Comparison of ENCODE assay signal across 20 cellular contexts in genomic region chr4:5772528-5773270, GRCh38.
DNase-seq lines count a peak whose midpoint lies in the region; ATAC-seq and TF ChIP-seq lines count a peak whose summit lies in the region.
"Had no signal": no experiment of that assay in that cellular context is flagged by ENCODE, and none has a peak within 500 bp of the region (broad histone marks: within the 10 kb centered on the region; RNA-seq: fewer than 3 reads in every experiment).

No MANE protein-coding gene starts in this region.

- H3K9me3 ChIP-seq in right atrium auricular region = peaks cover 0 to 15% of the 10 kb centered on the region in 2 donors
- peaks cover 13% of the 10 kb centered on the region for H3K9me3 ChIP-seq in neural cell (ENCODE audit: low read length)
- no peaks in the 10 kb centered on the region for H3K9me3 ChIP-seq in gastrocnemius medialis
- H3K9me3 ChIP-seq: prostate gland, thyroid gland had no signal

- ATAC-seq in Right ventricle myocardium inferior (no peak), gastrocnemius medialis (no peak), GM19467 (IDR thresholded peaks at IDR 0.05; ENCODE audit: unreplicated experiment) (no peak)
- ATAC-seq: activated T-cell treated with anti-CD3 and anti-CD28 coated beads, Interleukin-2, amount 50 U/mL, for 4 hours; body of pancreas; HepG2 had no signal

- H3K9ac ChIP-seq in neural cell (ENCODE audit: low read length) = peak overlapping the region; percentile 59

- H3K79me2 ChIP-seq in neural cell (replicated peaks; ENCODE audit: insufficient read depth, low read length) = no peaks in the 10 kb centered on the region

- DNase-seq in right atrium auricular region (ENCODE audit: low spot score) (peak; percentile 38), Right ventricle myocardium inferior (ENCODE audit: missing footprints) (no peak), epithelial cell of prostate (ENCODE audit: low read depth, low spot score) (no peak), ureter (ENCODE audit: low spot score) (peak; percentile 22), gastrocnemius medialis (no peak), GDM1 (lab: John Stamatoyannopoulos, UW) (no peak)
- DNase-seq: activated T-cell treated with anti-CD3 and anti-CD28 coated beads, Interleukin-2, amount 50 U/mL, for 4 hours; body of pancreas; cortex of kidney; GF-D8; naive B cell; NCI-H1436 treated with DMSO at 0.1 percent for 48 hours; NK-92 treated with Interleukin-12 subunit alpha and Interleukin-12 subunit beta, amount 100 ng/mL, for 24 hours; spleen; SW 1271; thyroid gland had no signal

- no peak for TF ChIP-seq POLR2A in gastrocnemius medialis (IDR thresholded peaks at IDR 0.05)

- TF ChIP-seq EP300 in neural cell (conservative IDR thresholded peaks at IDR 0.05; ENCODE audit: poor library complexity, severe bottlenecking) = no peak

- peaks cover 7% of the 10 kb centered on the region for H3K36me3 ChIP-seq in right atrium auricular region
- no peaks in the 10 kb centered on the region for H3K36me3 ChIP-seq in neural cell (ENCODE audit: insufficient read depth, low read length)
- H3K36me3 ChIP-seq in gastrocnemius medialis = no peaks in the 10 kb centered on the region
- H3K36me3 ChIP-seq: prostate gland, spleen had no signal

- no peak overlapping the region for H2AFZ ChIP-seq in neural cell (ENCODE audit: low read depth, low read length)

- no peak overlapping the region for H3K4me3 ChIP-seq in right atrium auricular region
- H3K4me3 ChIP-seq in neural cell (ENCODE audit: low read length) = no peak overlapping the region
- H3K4me3 ChIP-seq in gastrocnemius medialis = no peak overlapping the region
- H3K4me3 ChIP-seq: body of pancreas, prostate gland, spleen, thyroid gland had no signal

- in situ Hi-C loops in gastrocnemius medialis (cut with MboI; ENCODE audit: low sequenced_read_pairs in 4 of 4) = no loop called here

- intact Hi-C loops in Right ventricle myocardium inferior (cut with DNase I) = no loop called here
- intact Hi-C loops in gastrocnemius medialis (cut with DNase I; ENCODE audit: low total_unique reads) = no loop called here

- TF ChIP-seq CTCF in right atrium auricular region (IDR thresholded peaks at IDR 0.05) (no peak), neural cell (IDR thresholded peaks at IDR 0.05; ENCODE audit: poor library complexity, severe bottlenecking) (no peak), gastrocnemius medialis (IDR thresholded peaks at IDR 0.05 in 4 of 5, conservative IDR thresholded peaks at IDR 0.05 in 1 of 5) (no peak)

- H4K20me1 ChIP-seq in neural cell (ENCODE audit: insufficient read depth) = no peaks in the 10 kb centered on the region

- no peak overlapping the region for H3K4me2 ChIP-seq in neural cell (ENCODE audit: low read length)

- peaks cover 6% of the 10 kb centered on the region for H3F3A ChIP-seq in neural cell (ENCODE audit: insufficient read depth, low read length, poor library complexity, severe bottlenecking)

- no peaks in the 10 kb centered on the region for H3K9me2 ChIP-seq in neural cell (ENCODE audit: insufficient read depth, low read length)

- H3K27me3 ChIP-seq in right atrium auricular region = no peaks in the 10 kb centered on the region
- no peaks in the 10 kb centered on the region for H3K27me3 ChIP-seq in neural cell (ENCODE audit: insufficient read depth, low read depth, low read length)
- H3K27me3 ChIP-seq in gastrocnemius medialis = no peaks in the 10 kb centered on the region
- H3K27me3 ChIP-seq: body of pancreas, spleen, thyroid gland had no signal

- no peak for TF ChIP-seq RAD21 in neural cell (conservative IDR thresholded peaks at IDR 0.05)

- H3K4me1 ChIP-seq in right atrium auricular region (no peaks in the 10 kb centered on the region), gastrocnemius medialis (peaks cover 0 to 6% of the 10 kb centered on the region in 2 donors)
- H3K4me1 ChIP-seq: body of pancreas, prostate gland, spleen, thyroid gland had no signal

- no peak overlapping the region for H3K27ac ChIP-seq in right atrium auricular region
- peak overlapping the region; percentile 92 for H3K27ac ChIP-seq in epithelial cell of prostate
- H3K27ac ChIP-seq in neural cell (ENCODE audit: low read length) = peak overlapping the region; percentile 94
- no peak overlapping the region for H3K27ac ChIP-seq in gastrocnemius medialis
- H3K27ac ChIP-seq: body of pancreas, prostate gland, spleen, thyroid gland had no signal

TF ChIP-seq in neural cell, 6 proteins besides CTCF, POLR2A, EP300 and RAD21:
- TF ChIP-seq POLR2AphosphoS5 (IDR thresholded peaks at IDR 0.05) (no peak), EZH2 (IDR thresholded peaks at IDR 0.05; ENCODE audit: borderline replicate concordance, insufficient read depth, low read length, poor library complexity, severe bottlenecking) (no peak)
- TF ChIP-seq, protein P1, sequence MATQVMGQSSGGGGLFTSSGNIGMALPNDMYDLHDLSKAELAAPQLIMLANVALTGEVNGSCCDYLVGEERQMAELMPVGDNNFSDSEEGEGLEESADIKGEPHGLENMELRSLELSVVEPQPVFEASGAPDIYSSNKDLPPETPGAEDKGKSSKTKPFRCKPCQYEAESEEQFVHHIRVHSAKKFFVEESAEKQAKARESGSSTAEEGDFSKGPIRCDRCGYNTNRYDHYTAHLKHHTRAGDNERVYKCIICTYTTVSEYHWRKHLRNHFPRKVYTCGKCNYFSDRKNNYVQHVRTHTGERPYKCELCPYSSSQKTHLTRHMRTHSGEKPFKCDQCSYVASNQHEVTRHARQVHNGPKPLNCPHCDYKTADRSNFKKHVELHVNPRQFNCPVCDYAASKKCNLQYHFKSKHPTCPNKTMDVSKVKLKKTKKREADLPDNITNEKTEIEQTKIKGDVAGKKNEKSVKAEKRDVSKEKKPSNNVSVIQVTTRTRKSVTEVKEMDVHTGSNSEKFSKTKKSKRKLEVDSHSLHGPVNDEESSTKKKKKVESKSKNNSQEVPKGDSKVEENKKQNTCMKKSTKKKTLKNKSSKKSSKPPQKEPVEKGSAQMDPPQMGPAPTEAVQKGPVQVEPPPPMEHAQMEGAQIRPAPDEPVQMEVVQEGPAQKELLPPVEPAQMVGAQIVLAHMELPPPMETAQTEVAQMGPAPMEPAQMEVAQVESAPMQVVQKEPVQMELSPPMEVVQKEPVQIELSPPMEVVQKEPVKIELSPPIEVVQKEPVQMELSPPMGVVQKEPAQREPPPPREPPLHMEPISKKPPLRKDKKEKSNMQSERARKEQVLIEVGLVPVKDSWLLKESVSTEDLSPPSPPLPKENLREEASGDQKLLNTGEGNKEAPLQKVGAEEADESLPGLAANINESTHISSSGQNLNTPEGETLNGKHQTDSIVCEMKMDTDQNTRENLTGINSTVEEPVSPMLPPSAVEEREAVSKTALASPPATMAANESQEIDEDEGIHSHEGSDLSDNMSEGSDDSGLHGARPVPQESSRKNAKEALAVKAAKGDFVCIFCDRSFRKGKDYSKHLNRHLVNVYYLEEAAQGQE (IDR thresholded peaks at IDR 0.05; ENCODE audit: borderline replicate concordance) = no peak

Comparison
In these comparisons a context has a peak if more than half of its experiments do, and no peak if none do; other contexts are left out.
1. DNase-seq: peak in right atrium auricular region (single experiment) and ureter (single experiment); none in Right ventricle myocardium inferior (single experiment), epithelial cell of prostate (single experiment), gastrocnemius medialis (0 of 2) and GDM1 (single experiment).
2. H3K27ac ChIP-seq: peak in epithelial cell of prostate (single experiment) and neural cell (single experiment); none in right atrium auricular region (0 of 2) and gastrocnemius medialis (0 of 4).